ENCODE assay signal across 18 cellular contexts in genomic region chr12:13164271-13164670, GRCh38. TPM values are rescaled to one million over a fixed set of nuclear protein-coding genes. Genes with fewer than 3 reads are reported as not detected.
A peak's percentile ranks its signal among the peaks of the same experiment; 100 is the strongest.
DNase-seq lines count a peak whose midpoint lies in the region; ATAC-seq, FAIRE-seq and TF ChIP-seq lines count a peak whose summit lies in the region.
"Had no signal": no experiment of that assay in that cellular context is flagged by ENCODE, and none has a peak within 500 bp of the region (broad histone marks: within the 10 kb centered on the region; RNA-seq: fewer than 3 reads in every experiment).

No MANE protein-coding gene starts in this region.

- H3K9me3 ChIP-seq in breast epithelium (peaks cover 0 to 5% of the 10 kb centered on the region in 2 donors), endothelial cell of umbilical vein (replicated peaks; ENCODE audit: control insufficient read depth, insufficient read depth, low read length) (no peaks in the 10 kb centered on the region)
- H3K9me3 ChIP-seq: Caco-2 had no signal

- no peak overlapping the region for H3K27ac Mint-ChIP-seq in MCF 10A (ENCODE audit: low read depth, unreplicated experiment)

- no peak for TF ChIP-seq POLR2A in breast epithelium (IDR thresholded peaks at IDR 0.05)
- TF ChIP-seq POLR2A in endothelial cell of umbilical vein (IDR thresholded peaks at IDR 0.05; ENCODE audit: low read depth, low read length), result no peak

- H3K36me3 ChIP-seq in breast epithelium, result no peaks in the 10 kb centered on the region
- H3K36me3 ChIP-seq in endothelial cell of umbilical vein (ENCODE audit: control insufficient read depth in 2 of 2, extremely low read depth in 1 of 2, insufficient read depth in 2 of 2, low read length in 2 of 2), result no peaks in the 10 kb centered on the region

- peak overlapping the region; percentile 83 to 88 for H3K27ac ChIP-seq in breast epithelium
- H3K27ac ChIP-seq in endothelial cell of umbilical vein (ENCODE audit: insufficient read depth, low read depth, low read length), result peak overlapping the region; percentile 54
- H3K27ac ChIP-seq: C4-2B had no signal

- POLR2A ChIA-PET in MCF 10A (lab: Yijun Ruan, JAX) (interaction anchor here (0.6 to 4.4 kb wide), 10 partner anchors 9 to 64 kb away, joined by 3 to 71 read pairs (median 6); partner anchors contain the start of genes EMP1 and GSG1), endothelial cell of umbilical vein (lab: Charles Lee) (interaction anchor here (1.0 to 1.2 kb wide), 2 partner anchors 40 to 64 kb away, joined by 3 to 8 read pairs; no protein-coding TSS in a partner anchor)

- BruUV-seq in MCF 10A (replicated peaks; lab: Mats Ljungman, UMichigan) (no TSS peak), endothelial cell of umbilical vein (replicated peaks; lab: Mats Ljungman, UMichigan) (no TSS peak)

- dilution Hi-C loops in endothelial cell of umbilical vein (cut with MboI; ENCODE audit: extremely low pct_ligation_motif_present, low sequenced_read_pairs), result no loop called here

- intact Hi-C loops in breast epithelium (cut with DNase I; ENCODE audit: low total_unique reads), result no loop called here
- intact Hi-C loops in MCF 10A (cut with micrococcal nuclease), result no loop called here
- intact Hi-C loops in endothelial cell of umbilical vein (cut with micrococcal nuclease), result no loop called here

- H3K27me3 Mint-ChIP-seq in MCF 10A (ENCODE audit: insufficient read depth, unreplicated experiment), result no peaks in the 10 kb centered on the region

- FAIRE-seq in endothelial cell of umbilical vein (lab: Jason Lieb, UNC), result no peak
- FAIRE-seq: GM12878, HepG2 had no signal

- CTCF ChIA-PET in MCF 10A (lab: Yijun Ruan, JAX), result interaction anchor here (0.6 to 2.7 kb wide), 9 partner anchors 15 to 65 kb away, joined by 3 to 17 read pairs (median 3); partner anchors contain the start of gene GSG1
- CTCF ChIA-PET in endothelial cell of umbilical vein (lab: Charles Lee), result interaction anchor here (0.6 to 1.6 kb wide), 4 partner anchors 10 to 91 kb away, joined by 3 to 4 read pairs (median 3); partner anchors contain the start of gene EMP1

- no peak overlapping the region for H2AFZ ChIP-seq in endothelial cell of umbilical vein (ENCODE audit: low read depth, low read length)

- H3K27me3 ChIP-seq in breast epithelium, result no peaks in the 10 kb centered on the region
- H3K27me3 ChIP-seq in endothelial cell of umbilical vein (ENCODE audit: control insufficient read depth in 2 of 2, insufficient read depth in 2 of 2, low read length in 2 of 2), result no peaks in the 10 kb centered on the region

- no peaks in the 10 kb centered on the region for H3K79me2 ChIP-seq in endothelial cell of umbilical vein (ENCODE audit: control insufficient read depth, insufficient read depth, low read length)

- no peak for TF ChIP-seq CTCF in breast epithelium (IDR thresholded peaks at IDR 0.05)
- no peak for TF ChIP-seq CTCF in MCF 10A (IDR thresholded peaks at IDR 0.05; ENCODE audit: unreplicated experiment)
- no peak for TF ChIP-seq CTCF in endothelial cell of umbilical vein (IDR thresholded peaks at IDR 0.05; ENCODE audit: extremely low read depth in 1 of 2, insufficient read depth in 1 of 2, low read depth in 1 of 2, low read length in 2 of 2)
- TF ChIP-seq CTCF in omental fat pad (IDR thresholded peaks at IDR 0.05), result no peak

- H3K4me1 ChIP-seq in breast epithelium (peaks cover 4 to 6% of the 10 kb centered on the region in 2 donors), endothelial cell of umbilical vein (ENCODE audit: control insufficient read depth, extremely low read depth, insufficient read depth, low read length) (peaks cover 34% of the 10 kb centered on the region)

- no peak overlapping the region for H3K4me2 ChIP-seq in endothelial cell of umbilical vein (ENCODE audit: insufficient read depth, low read length)

- H3K4me3 ChIP-seq in breast epithelium (no peak overlapping the region), endothelial cell of umbilical vein (replicated peaks in 1 of 3; ENCODE audit: insufficient read depth in 1 of 3, low read depth in 1 of 3, low read length in 3 of 3) (no peak overlapping the region)
- H3K4me3 ChIP-seq: GM12878 had no signal

- no peaks in the 10 kb centered on the region for H3K9me3 Mint-ChIP-seq in MCF 10A (ENCODE audit: unreplicated experiment)

- peaks cover 21% of the 10 kb centered on the region for H3K4me1 Mint-ChIP-seq in MCF 10A (ENCODE audit: insufficient read depth, unreplicated experiment)

- H3K9me1 ChIP-seq in endothelial cell of umbilical vein (replicated peaks; ENCODE audit: control insufficient read depth, extremely low read depth, insufficient read depth, low read length), result no peaks in the 10 kb centered on the region

- H3K4me3 Mint-ChIP-seq in MCF 10A (ENCODE audit: unreplicated experiment), result no peak overlapping the region

- DNase-seq in breast epithelium (ENCODE audit: low spot score in 2 of 2) (no peak), MCF 10A (ENCODE audit: unreplicated experiment) (no peak), endothelial cell of umbilical vein (ENCODE audit: low read depth, low spot score) (peak; percentile 27), omental fat pad (ENCODE audit: low spot score) (no peak), Ammon's horn (ENCODE audit: low spot score) (no peak)
- DNase-seq: Caco-2, HCEC 1CT, Karpas-422, MV-4-11, NCI-H1436, NCI-H2029 treated with DMSO at 0.1 percent for 48 hours, NCI-H524 treated with DMSO at 0.1 percent for 48 hours had no signal

- H3K9ac ChIP-seq in endothelial cell of umbilical vein (replicated peaks; ENCODE audit: extremely low read depth, insufficient read depth, low read length), result no peak overlapping the region

- ATAC-seq in omental fat pad (ENCODE audit: low FRiP score), result peak; percentile 31
- no peak for ATAC-seq in HG02970 (IDR thresholded peaks at IDR 0.05; ENCODE audit: low FRiP score, unreplicated experiment)
- no peak for ATAC-seq in GM21576 (IDR thresholded peaks at IDR 0.05; ENCODE audit: unreplicated experiment)
- ATAC-seq in HG02870 (IDR thresholded peaks at IDR 0.05; ENCODE audit: unreplicated experiment), result no peak
- ATAC-seq: GM12878, HepG2 had no signal

- no peaks in the 10 kb centered on the region for H3K36me3 Mint-ChIP-seq in MCF 10A (ENCODE audit: insufficient read depth, unreplicated experiment)

- no peaks in the 10 kb centered on the region for H4K20me1 ChIP-seq in endothelial cell of umbilical vein (replicated peaks; ENCODE audit: control insufficient read depth, extremely low read depth, insufficient read depth, low read length)

TF ChIP-seq in endothelial cell of umbilical vein, 7 proteins besides CTCF, POLR2A, EP300 and RAD21:
- peak; percentile 28 for TF ChIP-seq JUN (IDR thresholded peaks at IDR 0.05; ENCODE audit: borderline replicate concordance, insufficient read depth, insufficient read length, low read depth)
- TF ChIP-seq GATA2 (IDR thresholded peaks at IDR 0.05; ENCODE audit: insufficient read depth, insufficient read length, low read depth, low read length), result no peak

RNA-seq across cellular contexts. Expression of gene EMP1, which starts 32.3 kb away (rescaled TPM):
- total RNA-seq in breast epithelium (100 to 1,000 TPM; 207 to 759 (median 444) TPM), MCF 10A (2022) (193 and 230 TPM in 2 replicates), endothelial cell of umbilical vein (528 and 577 TPM in 2 replicates), omental fat pad (1,000 to 10,000 TPM in 2 of 4 donors, 100 to 1,000 TPM in 2; 687 to 4,689 (median 1,133) TPM)
- polyA plus RNA-seq in endothelial cell of umbilical vein, result 265 and 376 TPM in 2 replicates
- polyA plus RNA-seq in endothelial cell of umbilical vein (2011; cell fraction: cytosol; rRNA removed), result 212 and 379 TPM in 2 replicates
- 215 and 228 TPM in 2 replicates for polyA plus RNA-seq in endothelial cell of umbilical vein (2011; cell fraction: nucleus; rRNA removed)
- 340 and 403 TPM in 2 replicates for polyA plus RNA-seq in endothelial cell of umbilical vein (2012)
- 1,048 and 1,141 TPM in 2 replicates for polyA minus RNA-seq in endothelial cell of umbilical vein
- 17.4 TPM for polyA minus RNA-seq in endothelial cell of umbilical vein (2011; cell fraction: cytosol; rRNA and poly(A)+ RNA removed)
- 246 and 258 TPM in 2 replicates for polyA minus RNA-seq in endothelial cell of umbilical vein (2011; cell fraction: nucleus; rRNA and poly(A)+ RNA removed)
